Comparison of ENCODE assay signal across 1 cellular context in the genomic region with DNA sequence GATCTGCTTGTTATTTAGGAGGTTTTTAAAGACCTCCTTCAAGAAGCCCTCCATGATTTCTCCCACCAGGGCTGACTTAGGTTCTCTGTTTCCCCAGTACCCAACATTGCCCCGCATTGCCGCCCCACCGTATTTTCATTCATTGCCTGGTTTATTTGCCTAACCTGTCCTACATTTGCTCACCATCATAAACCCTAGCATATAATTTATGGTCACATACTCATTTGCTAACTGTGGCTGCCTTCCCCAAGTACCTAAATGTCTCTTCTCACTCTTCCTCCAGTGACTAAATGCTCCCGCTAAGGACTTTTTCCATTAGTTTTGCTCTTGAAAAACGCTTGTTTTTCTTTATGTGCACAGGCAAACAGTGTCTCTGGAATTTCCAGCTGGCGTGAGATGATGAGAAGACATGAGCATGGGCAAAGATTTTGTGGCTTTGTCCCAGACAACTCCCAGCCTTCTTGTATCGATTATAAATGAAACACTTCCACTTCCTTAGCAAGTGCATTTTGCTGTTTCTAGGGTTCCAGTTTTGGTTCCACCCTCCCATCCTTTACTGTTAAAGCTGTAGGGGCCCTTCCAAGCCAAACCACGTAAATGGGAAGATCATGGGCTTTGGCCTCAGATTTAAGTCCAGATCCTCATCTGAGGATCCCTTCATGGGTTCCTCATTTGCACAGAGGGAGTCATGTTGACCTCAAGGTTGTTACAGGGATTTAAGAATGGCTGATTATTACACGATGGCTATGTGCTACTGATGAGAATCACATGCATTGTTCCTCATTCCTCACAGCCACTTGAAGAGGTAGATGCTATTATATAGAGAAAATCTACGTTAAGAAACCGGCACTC.
TF ChIP-seq lines count a peak whose summit lies in the region.

No MANE protein-coding gene starts in this region.

TF ChIP-seq in GM12878, 131 proteins besides CTCF, POLR2A, EP300 and RAD21:
- TF ChIP-seq, protein P1, sequence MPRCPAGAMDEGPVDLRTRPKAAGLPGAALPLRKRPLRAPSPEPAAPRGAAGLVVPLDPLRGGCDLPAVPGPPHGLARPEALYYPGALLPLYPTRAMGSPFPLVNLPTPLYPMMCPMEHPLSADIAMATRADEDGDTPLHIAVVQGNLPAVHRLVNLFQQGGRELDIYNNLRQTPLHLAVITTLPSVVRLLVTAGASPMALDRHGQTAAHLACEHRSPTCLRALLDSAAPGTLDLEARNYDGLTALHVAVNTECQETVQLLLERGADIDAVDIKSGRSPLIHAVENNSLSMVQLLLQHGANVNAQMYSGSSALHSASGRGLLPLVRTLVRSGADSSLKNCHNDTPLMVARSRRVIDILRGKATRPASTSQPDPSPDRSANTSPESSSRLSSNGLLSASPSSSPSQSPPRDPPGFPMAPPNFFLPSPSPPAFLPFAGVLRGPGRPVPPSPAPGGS (IDR thresholded peaks at IDR 0.05; ENCODE audit: borderline replicate concordance, insufficient read depth, low read depth, low read length, poor library complexity, severe bottlenecking), result peak; percentile 31
- no peak for TF ChIP-seq TCF3 (IDR thresholded peaks at IDR 0.05; ENCODE audit: borderline replicate concordance, insufficient read depth, low read depth, low read length)
